ENCODE assay signal across 28 cellular contexts in genomic region chr17:8729421-8729820, GRCh38. TPM values are rescaled to one million over a fixed set of nuclear protein-coding genes. Genes with fewer than 3 reads are reported as not detected.
"Had no signal": no experiment of that assay in that cellular context is flagged by ENCODE, and none has a peak within 500 bp of the region (broad histone marks: within the 10 kb centered on the region; RNA-seq: fewer than 3 reads in every experiment).

No MANE protein-coding gene starts in this region.

- H3K36me3 ChIP-seq: SJSA1 had no signal

- DNase-seq: Kasumi-1, MM.1S, NCI-H1092 treated with DMSO at 0.1 percent for 48 hours, NCI-H1436, NCI-H187, NCI-H2029, NCI-H2081 treated with DMSO at 0.1 percent for 48 hours, NCI-H2171, NCI-H226, NCI-H446, NCI-H510A, NCI-H524 treated with DMSO at 0.1 percent for 48 hours, NCI-H69, NCI-H774, PC-3, Right ventricle myocardium superior, RPMI8226, SIG-M5, SW 1271 had no signal

- H3K9ac ChIP-seq: KMS-11 had no signal

- H3K9me3 ChIP-seq: SJSA1 had no signal

- H3K4me2 ChIP-seq: KMS-11 had no signal

- H3K27ac ChIP-seq: HL-60, KMS-11, SJSA1, SK-N-MC had no signal

- H3K4me3 Mint-ChIP-seq: IgD-negative memory B cell had no signal

- ATAC-seq: K562, Panc1, PC-3 had no signal

- H3K27ac Mint-ChIP-seq: IgD-negative memory B cell had no signal

- H3K4me1 Mint-ChIP-seq: IgD-negative memory B cell had no signal

- H3K27me3 ChIP-seq: SJSA1 had no signal

- H3K4me3 ChIP-seq: K562, SJSA1, SK-N-MC had no signal

- FAIRE-seq: K562 had no signal

RNA-seq across cellular contexts. Expression of gene CCDC42, which starts 15.2 kb away (rescaled TPM):
- total RNA-seq: K562, M059J, PC-3, Right ventricle myocardium superior, SJSA1 had no signal
- polyA plus RNA-seq: IgD-negative memory B cell, K562 had no signal

RNA-seq across cellular contexts. Expression of gene SPDYE4, which starts 28.9 kb away (rescaled TPM):
- total RNA-seq: K562, M059J, OCI-LY7, PC-3, Right ventricle myocardium superior, SJSA1 had no signal
- polyA plus RNA-seq: IgD-negative memory B cell, K562 had no signal
